ENCODE assay signal across 8 cellular contexts in the genomic region with DNA sequence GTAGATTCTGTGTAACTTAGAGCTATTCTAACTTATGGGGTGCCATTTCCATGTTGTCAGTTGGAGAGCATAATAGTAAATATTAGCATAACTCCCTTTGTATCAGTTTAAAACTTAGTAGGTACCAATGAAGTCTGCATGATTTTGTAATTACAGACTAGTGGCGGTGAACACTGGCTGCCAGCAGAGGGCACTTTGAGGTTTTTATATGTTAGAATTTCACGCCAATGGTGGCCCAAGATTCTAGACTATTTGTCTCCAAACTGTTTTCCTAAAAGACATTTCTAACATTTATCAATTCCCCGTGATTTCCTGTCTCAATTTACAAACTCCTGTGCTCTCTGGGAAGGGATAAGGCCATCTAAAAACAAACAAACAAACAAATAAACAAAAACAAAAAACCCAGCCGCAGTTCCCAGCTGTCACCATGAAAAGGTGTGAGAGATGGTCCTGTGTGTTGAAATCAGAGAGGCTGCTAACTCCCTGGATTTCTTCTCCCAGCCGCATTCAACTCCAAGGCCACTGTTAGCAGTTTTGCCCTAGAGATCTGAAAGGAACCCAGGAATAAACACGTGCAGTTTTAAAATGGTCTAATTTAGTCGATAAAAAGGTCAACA. TPM values are rescaled to one million over a fixed set of nuclear protein-coding genes. Genes with fewer than 3 reads are reported as not detected.
DNase-seq lines count a peak whose midpoint lies in the region; ATAC-seq and TF ChIP-seq lines count a peak whose summit lies in the region.

No MANE protein-coding gene starts in this region.

- H3K27me3 Mint-ChIP-seq in activated T-cell treated with anti-CD3 and anti-CD28 coated beads, Interleukin-2, amount 50 U/mL, for 72 hours (ENCODE audit: low read depth) = no peaks in the 10 kb centered on the region

- TF ChIP-seq CTCF in KMS-11 (conservative IDR thresholded peaks at IDR 0.05; ENCODE audit: low read depth, low read length) = peak; percentile 69
- peak in 6 of 11 experiments; percentile 22 to 46 (median 40) for TF ChIP-seq CTCF in spleen (IDR thresholded peaks at IDR 0.05 in 8 of 11, conservative IDR thresholded peaks at IDR 0.05 in 3 of 11)

- no peak for ATAC-seq in activated T-cell treated with anti-CD3 and anti-CD28 coated beads, Interleukin-2, amount 50 U/mL, for 72 hours (replicated peaks in 1 of 2)
- peak; percentile 62; the same call in 2 of the 3 replicates for ATAC-seq in SK-N-SH treated with all-trans-retinoic acid at 6 μM for 48 hours

- H4K20me1 ChIP-seq in KMS-11 (ENCODE audit: insufficient read depth) = no peaks in the 10 kb centered on the region

- no peak overlapping the region for H3K27ac Mint-ChIP-seq in activated T-cell treated with anti-CD3 and anti-CD28 coated beads, Interleukin-2, amount 50 U/mL, for 72 hours

- no peak overlapping the region for H3K4me3 Mint-ChIP-seq in activated T-cell treated with anti-CD3 and anti-CD28 coated beads, Interleukin-2, amount 50 U/mL, for 72 hours

- no peak overlapping the region for H3K4me2 ChIP-seq in KMS-11

- H3K9ac ChIP-seq in KMS-11 = no peak overlapping the region

- H3K4me3 ChIP-seq in KMS-11 (IDR thresholded peaks at IDR 0.05; ENCODE audit: insufficient read depth, low read depth, low read length) = no peak overlapping the region
- no peak overlapping the region for H3K4me3 ChIP-seq in spleen

- no peaks in the 10 kb centered on the region for H3K4me1 Mint-ChIP-seq in activated T-cell treated with anti-CD3 and anti-CD28 coated beads, Interleukin-2, amount 50 U/mL, for 72 hours (ENCODE audit: low read depth)

- WGBS in spleen, 5 donors = 51 to 61% (median 59%) methylated on average over 7 of the region's 7 CpGs

- no peaks in the 10 kb centered on the region for H3K27me3 ChIP-seq in KMS-11 (ENCODE audit: insufficient read depth, low read depth)
- H3K27me3 ChIP-seq in spleen (replicated peaks in 1 of 7) = peaks cover 0 to 7% (median 0%) of the 10 kb centered on the region in 7 donors

- intact Hi-C loops in spleen (cut with DNase I; ENCODE audit: low total_unique reads) = loop anchor here (10.0 kb wide), 1 partner anchor 491 kb away; no protein-coding TSS in a partner anchor

- DNase-seq in activated T-cell treated with anti-CD3 and anti-CD28 coated beads, Interleukin-2, amount 50 U/mL, for 72 hours = peak; percentile 12 to 16
- DNase-seq in activated T-cell treated with anti-CD3 and anti-CD28 coated beads, Interleukin-2, amount 50 U/mL, for 1 hour = no peak
- DNase-seq in foreskin melanocyte (peak; percentile 19), spleen (no peak), ecto neural progenitor cell (ENCODE audit: low spot score) (no peak), dedifferentiated amniotic fluid mesenchymal stem cell (ENCODE audit: extremely low spot score) (no peak)

- H3K36me3 Mint-ChIP-seq in activated T-cell treated with anti-CD3 and anti-CD28 coated beads, Interleukin-2, amount 50 U/mL, for 72 hours (ENCODE audit: insufficient read depth in 2 of 2) = no peaks in the 10 kb centered on the region

- TF ChIP-seq POLR2A in spleen (IDR thresholded peaks at IDR 0.05) = no peak

- H3K4me1 ChIP-seq in KMS-11 (ENCODE audit: low read depth, poor library complexity, severe bottlenecking) (peaks cover 8% of the 10 kb centered on the region), spleen (peaks cover 0 to 6% (median 3%) of the 10 kb centered on the region in 6 donors)

- no peak overlapping the region for H3K27ac ChIP-seq in KMS-11
- H3K27ac ChIP-seq in spleen = no peak overlapping the region

- no peak overlapping the region for H2AFZ ChIP-seq in KMS-11 (ENCODE audit: low read depth)

- no peaks in the 10 kb centered on the region for H3K79me2 ChIP-seq in KMS-11 (ENCODE audit: insufficient read depth, low read depth)

- no peaks in the 10 kb centered on the region for H3K9me3 ChIP-seq in spleen

- H3K9me3 Mint-ChIP-seq in activated T-cell treated with anti-CD3 and anti-CD28 coated beads, Interleukin-2, amount 50 U/mL, for 72 hours = no peaks in the 10 kb centered on the region

- H3K36me3 ChIP-seq in KMS-11 (ENCODE audit: insufficient read depth) (no peaks in the 10 kb centered on the region), spleen (no peaks in the 10 kb centered on the region)

TF ChIP-seq in SK-N-SH treated with all-trans-retinoic acid at 6 μM for 48 hours, 23 proteins besides CTCF, POLR2A, EP300 and RAD21:
- no peak for TF ChIP-seq TOX (CRISPR knock-in tag; IDR thresholded peaks at IDR 0.05; ENCODE audit: borderline replicate concordance)
- TF ChIP-seq ISL1 (CRISPR knock-in tag; IDR thresholded peaks at IDR 0.05) = no peak
- no peak for TF ChIP-seq ZNF565 (CRISPR knock-in tag; conservative IDR thresholded peaks at IDR 0.05; ENCODE audit: low read depth)
- TF ChIP-seq, protein P1, sequence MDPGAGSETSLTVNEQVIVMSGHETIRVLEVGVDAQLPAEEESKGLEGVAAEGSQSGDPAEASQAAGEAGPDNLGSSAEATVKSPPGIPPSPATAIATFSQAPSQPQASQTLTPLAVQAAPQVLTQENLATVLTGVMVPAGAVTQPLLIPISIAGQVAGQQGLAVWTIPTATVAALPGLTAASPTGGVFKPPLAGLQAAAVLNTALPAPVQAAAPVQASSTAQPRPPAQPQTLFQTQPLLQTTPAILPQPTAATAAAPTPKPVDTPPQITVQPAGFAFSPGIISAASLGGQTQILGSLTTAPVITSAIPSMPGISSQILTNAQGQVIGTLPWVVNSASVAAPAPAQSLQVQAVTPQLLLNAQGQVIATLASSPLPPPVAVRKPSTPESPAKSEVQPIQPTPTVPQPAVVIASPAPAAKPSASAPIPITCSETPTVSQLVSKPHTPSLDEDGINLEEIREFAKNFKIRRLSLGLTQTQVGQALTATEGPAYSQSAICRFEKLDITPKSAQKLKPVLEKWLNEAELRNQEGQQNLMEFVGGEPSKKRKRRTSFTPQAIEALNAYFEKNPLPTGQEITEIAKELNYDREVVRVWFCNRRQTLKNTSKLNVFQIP (CRISPR knock-in tag; IDR thresholded peaks at IDR 0.05; ENCODE audit: borderline replicate concordance, low read depth) = no peak
- no peak for TF ChIP-seq PPARA (CRISPR knock-in tag; IDR thresholded peaks at IDR 0.05; ENCODE audit: borderline replicate concordance)
- TF ChIP-seq GLIS3 (CRISPR knock-in tag; IDR thresholded peaks at IDR 0.05) = no peak
- TF ChIP-seq ZNF8 (CRISPR knock-in tag; IDR thresholded peaks at IDR 0.05) = no peak

RNA-seq across cellular contexts. Expression of gene BRMS1L, which starts 57.6 kb away (rescaled TPM):
- total RNA-seq in activated T-cell treated with anti-CD3 and anti-CD28 coated beads, Interleukin-2, amount 50 U/mL, for 72 hours = 1 to 10 TPM; 4.5 to 5.9 TPM
- total RNA-seq in spleen = 1 to 10 TPM; 3.8 to 8.0 (median 6.3) TPM
- polyA plus RNA-seq in spleen = 1 to 10 TPM; 1.9 to 5.6 (median 2.6) TPM

Comparison
In these comparisons a context has a peak if more than half of its experiments do, and no peak if none do; other contexts are left out.
1. DNase-seq: peak in activated T-cell treated with anti-CD3 and anti-CD28 coated beads, Interleukin-2, amount 50 U/mL, for 72 hours (2 of 2) and foreskin melanocyte (single experiment); none in activated T-cell treated with anti-CD3 and anti-CD28 coated beads, Interleukin-2, amount 50 U/mL, for 1 hour (single experiment), spleen (single experiment), ecto neural progenitor cell (single experiment) and dedifferentiated amniotic fluid mesenchymal stem cell (single experiment).